In genomic region chr18:56158676-56159075, GRCh38 we compare ENCODE assay signal across 11 cellular contexts.
"Had no signal": no experiment of that assay in that cellular context is flagged by ENCODE, and none has a peak within 500 bp of the region (broad histone marks: within the 10 kb centered on the region; RNA-seq: fewer than 3 reads in every experiment).

No MANE protein-coding gene starts in this region.

- H3K9me3 Mint-ChIP-seq: GM23338, H9, HFFc6 had no signal

- H3K9me3 ChIP-seq: HAP-1 had no signal

- H3K4me1 Mint-ChIP-seq: GM23338, H9 had no signal

- ATAC-seq: GM23338, HCT116 had no signal

- H3K36me3 ChIP-seq: HAP-1 had no signal

- H3K4me1 ChIP-seq: HAP-1 had no signal

- H3K4me3 ChIP-seq: GM23248, GM23338, HAP-1 had no signal

- FAIRE-seq: H1, H54 had no signal

- H3K27ac ChIP-seq: GM23248 had no signal

- H3K9ac ChIP-seq: GM23248 had no signal

- H3K27ac Mint-ChIP-seq: GM23338, H9, HFFc6 had no signal

- H2AFZ ChIP-seq: GM23248, GM23338 had no signal

- H3K4me2 ChIP-seq: GM23338 had no signal

- DNase-seq: GM23248, GOT3, H7, H9, HCEC 1CT, HFFc6 had no signal

- H3K4me3 Mint-ChIP-seq: GM23338, H9, HFFc6 had no signal
